20 cellular contexts compared by ENCODE assay signal in the genomic region with DNA sequence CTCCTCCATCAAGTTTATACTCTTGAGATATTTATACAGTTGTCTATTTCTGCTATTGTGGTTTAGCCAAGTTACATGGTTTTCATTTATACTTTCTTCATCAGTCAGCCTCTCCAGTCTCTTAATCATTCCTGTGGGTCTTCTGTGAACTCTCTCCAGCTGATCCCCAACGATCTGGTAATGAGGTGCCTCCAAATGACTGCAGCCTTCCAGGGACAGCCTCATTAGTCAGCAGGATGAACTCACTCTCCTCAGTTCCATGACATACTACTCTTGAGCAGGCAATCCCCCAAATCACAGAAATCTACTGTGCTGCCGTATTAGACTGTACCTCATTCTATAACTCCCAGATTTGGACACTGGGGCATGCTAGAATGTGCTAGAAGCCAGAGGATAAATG. TPM values are rescaled to one million over a fixed set of nuclear protein-coding genes. Genes with fewer than 3 reads are reported as not detected.
DNase-seq lines count a peak whose midpoint lies in the region; ATAC-seq and TF ChIP-seq lines count a peak whose summit lies in the region.
"Had no signal": no experiment of that assay in that cellular context is flagged by ENCODE, and none has a peak within 500 bp of the region (broad histone marks: within the 10 kb centered on the region; RNA-seq: fewer than 3 reads in every experiment).

No MANE protein-coding gene starts in this region.

- H3K4me1 Mint-ChIP-seq in stimulated activated effector memory CD8-positive, alpha-beta T cell treated with anti-CD3 and anti-CD28 coated beads, Interleukin-12 subunit alpha, Interleukin-12 subunit beta, amount 100 ng/mL, for 72 hours: peaks cover 15% of the 10 kb centered on the region

- peak; percentile 86 for DNase-seq in ELR (ENCODE audit: low read depth)
- peak; percentile 87 to 94 for DNase-seq in foreskin fibroblast
- no peak for DNase-seq in stimulated activated effector memory CD8-positive, alpha-beta T cell treated with anti-CD3 and anti-CD28 coated beads, Interleukin-12 subunit alpha, Interleukin-12 subunit beta, amount 100 ng/mL, for 72 hours (ENCODE audit: low spot score in 2 of 2)
- DNase-seq in right lobe of liver: no peak
- no peak for DNase-seq in iPS-NIHi11 (ENCODE audit: low spot score)
- DNase-seq in activated effector memory CD4-positive, alpha-beta T cell treated with Interleukin-2 at 50 U/mL for 16 hours: no peak
- DNase-seq: activated CD4-positive, alpha-beta T cell treated with anti-CD3 and anti-CD28 coated beads, Interleukin-2, amount 10 ng/mL, durations not matched to agents 7 days and 5 days; activated T-cell treated with anti-CD3 and anti-CD28 coated beads, Interleukin-2, amount 50 U/mL, for 48 hours; adrenal gland; cortex of kidney; GF-D8; NCI-H1417 treated with DMSO at 0.1 percent for 48 hours; NCI-H345; occipital lobe; SHP77 treated with DMSO at 0.1 percent for 48 hours; stimulated activated naive B cell treated with anti-CD40 and anti-IgM and Interleukin-4, amounts not matched to agents 10 μg/mL and 1 μg/mL and 100 μg/mL, for 72 hours; T-helper 9 cell had no signal

- 83% methylated on average over 2 of the region's 2 CpGs for WGBS in right lobe of liver (ENCODE audit: insufficient coverage, low coverage, low lambda C conversion rate, missing lambda C conversion rate)

- H3K36me3 Mint-ChIP-seq in stimulated activated effector memory CD8-positive, alpha-beta T cell treated with anti-CD3 and anti-CD28 coated beads, Interleukin-12 subunit alpha, Interleukin-12 subunit beta, amount 100 ng/mL, for 72 hours: peaks cover 14% of the 10 kb centered on the region

- intact Hi-C loops in right lobe of liver (cut with DNase I): no loop called here

- no peak overlapping the region for H3K4me3 ChIP-seq in foreskin fibroblast (ENCODE audit: low read depth in 1 of 2, low read length in 2 of 2)
- H3K4me3 ChIP-seq in right lobe of liver: no peak overlapping the region
- H3K4me3 ChIP-seq: adrenal gland, esophagus muscularis mucosa had no signal

- H3K4me1 ChIP-seq in right lobe of liver: no peaks in the 10 kb centered on the region

- no peaks in the 10 kb centered on the region for H3K36me3 ChIP-seq in right lobe of liver
- H3K36me3 ChIP-seq: adrenal gland had no signal

- H3K27me3 ChIP-seq in right lobe of liver: no peaks in the 10 kb centered on the region
- H3K27me3 ChIP-seq: adrenal gland, esophagus muscularis mucosa had no signal

- ATAC-seq in SK-N-SH treated with all-trans-retinoic acid at 6 μM for 48 hours: peak; percentile 30; the same call in 1 of the 3 replicates
- ATAC-seq in stimulated activated effector memory CD8-positive, alpha-beta T cell treated with anti-CD3 and anti-CD28 coated beads, Interleukin-12 subunit alpha, Interleukin-12 subunit beta, amount 100 ng/mL, for 72 hours: no peak
- ATAC-seq in right lobe of liver: no peak
- ATAC-seq: stimulated activated naive B cell treated with anti-CD40 and anti-IgM and Interleukin-4, amounts not matched to agents 10 μg/mL and 1 μg/mL and 100 μg/mL, for 72 hours had no signal

- no peaks in the 10 kb centered on the region for H3K9me3 Mint-ChIP-seq in stimulated activated effector memory CD8-positive, alpha-beta T cell treated with anti-CD3 and anti-CD28 coated beads, Interleukin-12 subunit alpha, Interleukin-12 subunit beta, amount 100 ng/mL, for 72 hours

- no peaks in the 10 kb centered on the region for H3K9me3 ChIP-seq in right lobe of liver
- H3K9me3 ChIP-seq: adrenal gland, esophagus muscularis mucosa had no signal

- no peak overlapping the region for H3K27ac ChIP-seq in right lobe of liver
- H3K27ac ChIP-seq: adrenal gland, esophagus muscularis mucosa, KMS-11 had no signal

- H3K27ac Mint-ChIP-seq in stimulated activated effector memory CD8-positive, alpha-beta T cell treated with anti-CD3 and anti-CD28 coated beads, Interleukin-12 subunit alpha, Interleukin-12 subunit beta, amount 100 ng/mL, for 72 hours: peak overlapping the region; percentile 68
- H3K27ac Mint-ChIP-seq: activated CD4-positive, alpha-beta T cell treated with anti-CD3 and anti-CD28 coated beads, Interleukin-2, amount 10 ng/mL, durations not matched to agents 7 days and 5 days; stimulated activated naive B cell treated with anti-CD40 and anti-IgM and Interleukin-4, amounts not matched to agents 10 μg/mL and 1 μg/mL and 100 μg/mL, for 72 hours had no signal

- TF ChIP-seq CTCF in foreskin fibroblast (IDR thresholded peaks at IDR 0.05; ENCODE audit: low read depth, low read length) (no peak), right lobe of liver (IDR thresholded peaks at IDR 0.05) (no peak)

- no peak for TF ChIP-seq POLR2A in right lobe of liver (IDR thresholded peaks at IDR 0.05)

- no peak overlapping the region for H3K4me3 Mint-ChIP-seq in stimulated activated effector memory CD8-positive, alpha-beta T cell treated with anti-CD3 and anti-CD28 coated beads, Interleukin-12 subunit alpha, Interleukin-12 subunit beta, amount 100 ng/mL, for 72 hours
- H3K4me3 Mint-ChIP-seq: activated CD4-positive, alpha-beta T cell treated with anti-CD3 and anti-CD28 coated beads, Interleukin-2, amount 10 ng/mL, durations not matched to agents 7 days and 5 days; stimulated activated naive B cell treated with anti-CD40 and anti-IgM and Interleukin-4, amounts not matched to agents 10 μg/mL and 1 μg/mL and 100 μg/mL, for 72 hours had no signal

TF ChIP-seq in SK-N-SH treated with all-trans-retinoic acid at 6 μM for 48 hours, 23 proteins besides CTCF, POLR2A, EP300 and RAD21:
- no peak for TF ChIP-seq ESRRG (CRISPR knock-in tag; IDR thresholded peaks at IDR 0.05)
- no peak for TF ChIP-seq PPARA (CRISPR knock-in tag; IDR thresholded peaks at IDR 0.05; ENCODE audit: borderline replicate concordance)
- TF ChIP-seq ZNF8 (CRISPR knock-in tag; IDR thresholded peaks at IDR 0.05): no peak
- TF ChIP-seq CSDC2 (CRISPR knock-in tag; IDR thresholded peaks at IDR 0.05): no peak
- no peak for TF ChIP-seq ZNF565 (CRISPR knock-in tag; conservative IDR thresholded peaks at IDR 0.05; ENCODE audit: low read depth)
- TF ChIP-seq CREB5 (CRISPR knock-in tag; IDR thresholded peaks at IDR 0.05; ENCODE audit: low read depth): no peak
- no peak for TF ChIP-seq POU6F1 (CRISPR knock-in tag; IDR thresholded peaks at IDR 0.05; ENCODE audit: borderline replicate concordance, low read depth)
- TF ChIP-seq ARNTL (CRISPR knock-in tag; IDR thresholded peaks at IDR 0.05; ENCODE audit: borderline replicate concordance, low read depth): no peak
- no peak for TF ChIP-seq ZFP30 (CRISPR knock-in tag; IDR thresholded peaks at IDR 0.05)
TF ChIP-seq in SK-N-SH treated with all-trans-retinoic acid at 6 μM for 48 hours: peak in this region for 0.

RNA-seq across cellular contexts. Expression of gene AREL1, which starts 15.3 kb away (rescaled TPM):
- total RNA-seq in right lobe of liver: 10 to 100 TPM; 12.7 to 17.9 (median 15.9) TPM

RNA-seq across cellular contexts. Expression of gene FCF1, which starts 15.4 kb away (rescaled TPM):
- 10 to 100 TPM; 19.4 to 25.7 (median 22.5) TPM for total RNA-seq in right lobe of liver

Comparison
In these comparisons a context has a peak if more than half of its experiments do, and no peak if none do; other contexts are left out.
1. DNase-seq: peak in ELR (single experiment) and foreskin fibroblast (2 of 2); none in stimulated activated effector memory CD8-positive, alpha-beta T cell treated with anti-CD3 and anti-CD28 coated beads, Interleukin-12 subunit alpha, Interleukin-12 subunit beta, amount 100 ng/mL, for 72 hours (0 of 2), right lobe of liver (0 of 3), iPS-NIHi11 (single experiment) and activated effector memory CD4-positive, alpha-beta T cell treated with Interleukin-2 at 50 U/mL for 16 hours (single experiment).